Comparison of ENCODE assay signal across 10 cellular contexts in genomic region chr14:31270196-31270772, GRCh38.
DNase-seq lines count a peak whose midpoint lies in the region; ATAC-seq and TF ChIP-seq lines count a peak whose summit lies in the region.
"Had no signal": no experiment of that assay in that cellular context is flagged by ENCODE, and none has a peak within 500 bp of the region (broad histone marks: within the 10 kb centered on the region; RNA-seq: fewer than 3 reads in every experiment).

No MANE protein-coding gene starts in this region.

- no peak overlapping the region for H2AFZ ChIP-seq in Loucy (ENCODE audit: low read length)
- H2AFZ ChIP-seq in mammary epithelial cell (ENCODE audit: low read depth, low read length), result no peak overlapping the region

- in situ Hi-C loops in mammary epithelial cell (cut with MboI; ENCODE audit: low sequenced_read_pairs in 2 of 2), result no loop called here

- peak; percentile 44 for ATAC-seq in omental fat pad (ENCODE audit: low FRiP score)
- no peak for ATAC-seq in GM21529 (IDR thresholded peaks at IDR 0.05; ENCODE audit: unreplicated experiment)
- ATAC-seq in HG02885 (IDR thresholded peaks at IDR 0.05; ENCODE audit: poor library complexity, unreplicated experiment), result no peak
- no peak for ATAC-seq in CD4-positive, alpha-beta T cell (ENCODE audit: poor library complexity)

- H3K79me2 ChIP-seq in Loucy (ENCODE audit: insufficient read depth, low read length) (no peaks in the 10 kb centered on the region), mammary epithelial cell (ENCODE audit: insufficient read depth, low read length) (no peaks in the 10 kb centered on the region)

- DNase-seq in NK-92 treated with Interleukin-12 subunit alpha and Interleukin-12 subunit beta, amount 100 ng/mL, for 24 hours (lab: John Stamatoyannopoulos, UW), result peak; percentile 21
- DNase-seq in NK-92 (lab: John Stamatoyannopoulos, UW; ENCODE audit: unreplicated experiment), result no peak
- DNase-seq in mammary epithelial cell, result no peak
- DNase-seq in omental fat pad (ENCODE audit: low spot score), result no peak
- DNase-seq in CD4-positive, alpha-beta T cell, result no peak
- DNase-seq: uterus had no signal

- H3K36me3 Mint-ChIP-seq in CD4-positive, alpha-beta T cell (ENCODE audit: low read depth), result no peaks in the 10 kb centered on the region

- dilution Hi-C loops in mammary epithelial cell (cut with HindIII; ENCODE audit: low sequenced_read_pairs), result no loop called here

- no peak overlapping the region for H3K4me3 Mint-ChIP-seq in CD4-positive, alpha-beta T cell

- peaks cover 4% of the 10 kb centered on the region; the same call in 1 of the 2 replicates for H3K9me3 ChIP-seq in Loucy (ENCODE audit: insufficient read depth, low read depth, low read length)
- peaks cover under 1% of the 10 kb centered on the region for H3K9me3 ChIP-seq in mammary epithelial cell (replicated peaks; ENCODE audit: insufficient read depth, low read length)
- peaks cover 4% of the 10 kb centered on the region for H3K9me3 ChIP-seq in CD4-positive, alpha-beta T cell (ENCODE audit: control insufficient read depth, low read length)
- H3K9me3 ChIP-seq: uterus had no signal

- no peaks in the 10 kb centered on the region for H3K36me3 ChIP-seq in Loucy (ENCODE audit: insufficient read depth, low read length)
- H3K36me3 ChIP-seq in mammary epithelial cell (ENCODE audit: insufficient read depth, low read length), result no peaks in the 10 kb centered on the region
- H3K36me3 ChIP-seq: uterus had no signal

- H3K4me3 ChIP-seq in Loucy (ENCODE audit: low read length, poor library complexity, severe bottlenecking) (no peak overlapping the region), mammary epithelial cell (replicated peaks in 1 of 3; ENCODE audit: insufficient read depth in 1 of 3, low read depth in 2 of 3, low read length in 3 of 3) (no peak overlapping the region)
- H3K4me3 ChIP-seq: skin epidermis, uterus had no signal

- no peak overlapping the region for H3K9ac ChIP-seq in Loucy (ENCODE audit: low read depth, low read length, poor library complexity, severe bottlenecking)
- H3K9ac ChIP-seq in mammary epithelial cell (ENCODE audit: insufficient read depth, low read length), result no peak overlapping the region

- H3K9me2 ChIP-seq in Loucy (replicated peaks; ENCODE audit: low read depth, low read length), result no peaks in the 10 kb centered on the region

- POLR2A ChIA-PET in CD4-positive, alpha-beta T cell (lab: Charles Lee), result no interaction called here

- BruUV-seq in mammary epithelial cell (replicated peaks; lab: Mats Ljungman, UMichigan), result no TSS peak

- H4K20me1 ChIP-seq in Loucy (ENCODE audit: insufficient read depth, low read length, poor library complexity, severe bottlenecking) (no peaks in the 10 kb centered on the region), mammary epithelial cell (ENCODE audit: insufficient read depth, low read length) (no peaks in the 10 kb centered on the region)

- 70% methylated on average over 4 of the region's 4 CpGs for WGBS in mammary epithelial cell (ENCODE audit: low coverage, missing lambda C conversion rate)

- H3K4me1 ChIP-seq in Loucy (ENCODE audit: insufficient read depth, low read length, poor library complexity, severe bottlenecking) (no peaks in the 10 kb centered on the region), mammary epithelial cell (ENCODE audit: insufficient read depth, low read length) (peaks cover 18% of the 10 kb centered on the region)
- H3K4me1 ChIP-seq: uterus had no signal

- H3K27me3 Mint-ChIP-seq in CD4-positive, alpha-beta T cell, result no peaks in the 10 kb centered on the region

- no peak overlapping the region for H3K27ac Mint-ChIP-seq in CD4-positive, alpha-beta T cell

- no peak overlapping the region for H3K27ac ChIP-seq in mammary epithelial cell (ENCODE audit: insufficient read depth, low read depth, low read length)
- H3K27ac ChIP-seq in CD4-positive, alpha-beta T cell (ENCODE audit: low read depth, low read length), result no peak overlapping the region
- H3K27ac ChIP-seq: skin epidermis, uterus had no signal

- TF ChIP-seq CTCF in Loucy (conservative IDR thresholded peaks at IDR 0.05; ENCODE audit: low read length), result peak; percentile 51
- TF ChIP-seq CTCF in mammary epithelial cell (conservative IDR thresholded peaks at IDR 0.05 in 1 of 2, IDR thresholded peaks at IDR 0.05 in 1 of 2; ENCODE audit: extremely low read depth in 1 of 2, insufficient read depth in 1 of 2, low read depth in 1 of 2, low read length in 2 of 2), result peak; percentile 45 to 66
- TF ChIP-seq CTCF in omental fat pad (IDR thresholded peaks at IDR 0.05), result no peak
- no peak for TF ChIP-seq CTCF in CD4-positive, alpha-beta T cell (IDR thresholded peaks at IDR 0.05)

- intact Hi-C loops in mammary epithelial cell (cut with micrococcal nuclease), result loop anchor here (10.0 kb wide), 1 partner anchor 185 kb away; the partner anchor contains the start of gene DTD2
- intact Hi-C loops in CD4-positive, alpha-beta T cell (cut with DNase I, micrococcal nuclease), result no loop called here

- CTCF ChIA-PET in mammary epithelial cell (lab: Charles Lee; ENCODE audit: low non-redundant PET), result no interaction called here
- CTCF ChIA-PET in CD4-positive, alpha-beta T cell (lab: Charles Lee), result interaction anchor here (0.6 kb wide), 1 partner anchor 330 kb away, joined by 3 read pairs; no protein-coding TSS in a partner anchor

- H3K9me3 Mint-ChIP-seq in CD4-positive, alpha-beta T cell, result no peaks in the 10 kb centered on the region

- no peaks in the 10 kb centered on the region for H3F3A ChIP-seq in Loucy (ENCODE audit: low read depth)

- H3K4me2 ChIP-seq in Loucy (ENCODE audit: low read depth, low read length, poor library complexity, severe bottlenecking), result no peak overlapping the region
- H3K4me2 ChIP-seq in mammary epithelial cell (ENCODE audit: insufficient read depth, low read depth, low read length), result no peak overlapping the region

- H3K4me1 Mint-ChIP-seq in CD4-positive, alpha-beta T cell (ENCODE audit: low read depth), result no peaks in the 10 kb centered on the region

- H3K27me3 ChIP-seq in Loucy (ENCODE audit: insufficient read depth, low read length, poor library complexity, severe bottlenecking), result no peaks in the 10 kb centered on the region
- no peaks in the 10 kb centered on the region for H3K27me3 ChIP-seq in mammary epithelial cell (ENCODE audit: insufficient read depth, low read length)
- no peaks in the 10 kb centered on the region for H3K27me3 ChIP-seq in CD4-positive, alpha-beta T cell (ENCODE audit: control insufficient read depth, insufficient read depth, low read length)
- H3K27me3 ChIP-seq: uterus had no signal

Comparison
In these comparisons a context has a peak if more than half of its experiments do, and no peak if none do; other contexts are left out.
1. CTCF ChIP-seq: peak in Loucy (single experiment) and mammary epithelial cell (2 of 2); none in omental fat pad (0 of 3) and CD4-positive, alpha-beta T cell (single experiment).